In genomic region chr16:1983053-1983543, GRCh38 we compare ENCODE assay signal across 8 cellular contexts. TPM values are rescaled to one million over a fixed set of nuclear protein-coding genes. Genes with fewer than 3 reads are reported as not detected.
DNase-seq lines count a peak whose midpoint lies in the region; ATAC-seq and TF ChIP-seq lines count a peak whose summit lies in the region.

No MANE protein-coding gene starts in this region.

- H3K36me3 ChIP-seq in adipocyte (ENCODE audit: control insufficient read depth, insufficient read depth, low read length, severe bottlenecking) (peaks cover 19% of the 10 kb centered on the region), right lobe of liver (peaks cover 0 to 16% (median 0%) of the 10 kb centered on the region in 4 donors), thoracic aorta (peaks cover 14% of the 10 kb centered on the region)

- H3K36me3 Mint-ChIP-seq in activated CD4-positive, alpha-beta T cell treated with anti-CD3 and anti-CD28 coated beads, Interleukin-2, amount 10 ng/mL, durations not matched to agents 7 days and 5 days (ENCODE audit: low read depth) = peaks cover 6% of the 10 kb centered on the region

- no peak for ATAC-seq in right lobe of liver
- ATAC-seq in thoracic aorta (ENCODE audit: insufficient number of reproducible peaks, low FRiP score, low read depth) = no peak
- no peak for ATAC-seq in GM18909 (IDR thresholded peaks at IDR 0.05; ENCODE audit: poor library complexity, unreplicated experiment)
- no peak for ATAC-seq in HG03039 (IDR thresholded peaks at IDR 0.05; ENCODE audit: unreplicated experiment)

- no peaks in the 10 kb centered on the region for H3K9me3 ChIP-seq in adipocyte (ENCODE audit: control insufficient read depth, low read length)
- no peaks in the 10 kb centered on the region for H3K9me3 ChIP-seq in right lobe of liver
- H3K9me3 ChIP-seq in thoracic aorta = no peaks in the 10 kb centered on the region

- no peaks in the 10 kb centered on the region for H3K9me3 Mint-ChIP-seq in activated CD4-positive, alpha-beta T cell treated with anti-CD3 and anti-CD28 coated beads, Interleukin-2, amount 10 ng/mL, durations not matched to agents 7 days and 5 days

- H3K4me3 Mint-ChIP-seq in activated CD4-positive, alpha-beta T cell treated with anti-CD3 and anti-CD28 coated beads, Interleukin-2, amount 10 ng/mL, durations not matched to agents 7 days and 5 days = peak overlapping the region; percentile 80

- H3K27ac ChIP-seq in right lobe of liver (peak overlapping the region; percentile 39 to 78 (median 53)), thoracic aorta (peak overlapping the region in 1 of 2 donors; percentile 53)

- POLR2A ChIA-PET in activated CD4-positive, alpha-beta T cell treated with anti-CD3 and anti-CD28 coated beads, Interleukin-2, amount 10 ng/mL, durations not matched to agents 7 days and 5 days (lab: Charles Lee) = no interaction called here

- intact Hi-C loops in right lobe of liver (cut with DNase I) = no loop called here

- TF ChIP-seq POLR2A in right lobe of liver (IDR thresholded peaks at IDR 0.05) = no peak

- H3K27me3 Mint-ChIP-seq in activated CD4-positive, alpha-beta T cell treated with anti-CD3 and anti-CD28 coated beads, Interleukin-2, amount 10 ng/mL, durations not matched to agents 7 days and 5 days = peaks cover 33% of the 10 kb centered on the region

- H3K9ac ChIP-seq in adipocyte (ENCODE audit: low read length) = peak overlapping the region; percentile 78

- no peak for DNase-seq in activated CD4-positive, alpha-beta T cell treated with anti-CD3 and anti-CD28 coated beads, Interleukin-2, amount 10 ng/mL, durations not matched to agents 7 days and 5 days
- no peak for DNase-seq in activated CD4-positive, alpha-beta T cell treated with anti-CD3 and anti-CD28 coated beads, Interleukin-2, amount 50 U/mL, for 1 hour
- DNase-seq in adipocyte (ENCODE audit: low read depth) (no peak), right lobe of liver (no peak), thoracic aorta (ENCODE audit: low spot score) (no peak), amygdala (lab: John Stamatoyannopoulos, UW) (no peak)

- peak overlapping the region; percentile 76 for H3K4me3 ChIP-seq in adipocyte (ENCODE audit: low read length)
- H3K4me3 ChIP-seq in right lobe of liver = peak overlapping the region; percentile 75 to 98 (median 91)
- H3K4me3 ChIP-seq in thoracic aorta = peak overlapping the region; percentile 92

- peak overlapping the region; percentile 73 for H3K27ac Mint-ChIP-seq in activated CD4-positive, alpha-beta T cell treated with anti-CD3 and anti-CD28 coated beads, Interleukin-2, amount 10 ng/mL, durations not matched to agents 7 days and 5 days

- CTCF ChIA-PET in activated CD4-positive, alpha-beta T cell treated with anti-CD3 and anti-CD28 coated beads, Interleukin-2, amount 10 ng/mL, durations not matched to agents 7 days and 5 days (lab: Charles Lee) = interaction anchor here (1.0 to 1.4 kb wide), 3 partner anchors 11 to 157 kb away, joined by 3 to 4 read pairs (median 3); partner anchors contain the start of gene TBL3

- H3K4me1 ChIP-seq in adipocyte (ENCODE audit: control insufficient read depth, insufficient read depth, low read length) (peaks cover 15% of the 10 kb centered on the region), right lobe of liver (peaks cover 0 to 18% (median 8%) of the 10 kb centered on the region in 4 donors), thoracic aorta (ENCODE audit: control insufficient read depth in 1 of 2, low read depth in 2 of 2) (peaks cover 7 to 18% of the 10 kb centered on the region in 2 donors)

- peaks cover 6% of the 10 kb centered on the region for H3K27me3 ChIP-seq in adipocyte (replicated peaks; ENCODE audit: control insufficient read depth, insufficient read depth, low read length)
- H3K27me3 ChIP-seq in right lobe of liver = no peaks in the 10 kb centered on the region
- no peaks in the 10 kb centered on the region for H3K27me3 ChIP-seq in thoracic aorta (replicated peaks; ENCODE audit: insufficient read depth)

- WGBS in right lobe of liver (ENCODE audit: insufficient coverage, low coverage, low lambda C conversion rate, missing lambda C conversion rate) = 26% methylated on average over 14 of the region's 18 CpGs

- H3K4me1 Mint-ChIP-seq in activated CD4-positive, alpha-beta T cell treated with anti-CD3 and anti-CD28 coated beads, Interleukin-2, amount 10 ng/mL, durations not matched to agents 7 days and 5 days = peaks cover 16% of the 10 kb centered on the region

- no peak for TF ChIP-seq CTCF in right lobe of liver (IDR thresholded peaks at IDR 0.05)
- no peak for TF ChIP-seq CTCF in thoracic aorta (IDR thresholded peaks at IDR 0.05)

RNA-seq across cellular contexts. Expression of gene GFER, which starts 0.9 kb away (rescaled TPM):
- total RNA-seq in activated CD4-positive, alpha-beta T cell treated with anti-CD3 and anti-CD28 coated beads, Interleukin-2, amount 10 ng/mL, durations not matched to agents 7 days and 5 days = 10 to 100 TPM; 23.8 to 25.2 TPM
- 10 to 100 TPM; 16.1 to 18.6 (median 18.0) TPM for total RNA-seq in right lobe of liver
- total RNA-seq in thoracic aorta = 10 to 100 TPM; 12.4 to 14.6 TPM

RNA-seq across cellular contexts. Expression of gene NOXO1, which starts 1.8 kb away (rescaled TPM):
- total RNA-seq in activated CD4-positive, alpha-beta T cell treated with anti-CD3 and anti-CD28 coated beads, Interleukin-2, amount 10 ng/mL, durations not matched to agents 7 days and 5 days = under 1 TPM; 0.87 to 0.89 TPM
- total RNA-seq in right lobe of liver (1 to 10 TPM in 1 of 6 experiments, under 1 TPM in 3, not detected in 2; 0.51 to 1.3 (median 0.60) TPM), thoracic aorta (not detected)

RNA-seq across cellular contexts. Expression of gene SYNGR3, which starts 6.7 kb away (rescaled TPM):
- 1 to 10 TPM; 1.3 to 1.9 TPM for total RNA-seq in activated CD4-positive, alpha-beta T cell treated with anti-CD3 and anti-CD28 coated beads, Interleukin-2, amount 10 ng/mL, durations not matched to agents 7 days and 5 days
- total RNA-seq in right lobe of liver (under 1 TPM in 1 of 6 experiments, not detected in 5; 0.22 TPM), thoracic aorta (1 to 10 TPM in 1 of 2 donors, under 1 TPM in 1; 0.49 to 1.5 TPM)

RNA-seq across cellular contexts. Expression of gene TBL3, which starts 11.2 kb away (rescaled TPM):
- 10 to 100 TPM; 26.1 to 27.0 TPM for total RNA-seq in activated CD4-positive, alpha-beta T cell treated with anti-CD3 and anti-CD28 coated beads, Interleukin-2, amount 10 ng/mL, durations not matched to agents 7 days and 5 days
- 10 to 100 TPM; 15.8 to 42.4 (median 18.1) TPM for total RNA-seq in right lobe of liver
- 10 to 100 TPM; 22.2 to 44.8 TPM for total RNA-seq in thoracic aorta

RNA-seq across cellular contexts. Expression of gene RNF151, which starts 16.4 kb away (rescaled TPM):
- not detected for total RNA-seq in activated CD4-positive, alpha-beta T cell treated with anti-CD3 and anti-CD28 coated beads, Interleukin-2, amount 10 ng/mL, durations not matched to agents 7 days and 5 days
- total RNA-seq in right lobe of liver (not detected), thoracic aorta (not detected)
